ENCODE assay signal across 11 cellular contexts in genomic region chr11:129917231-129917630, GRCh38.
"Had no signal": no experiment of that assay in that cellular context is flagged by ENCODE, and none has a peak within 500 bp of the region (broad histone marks: within the 10 kb centered on the region; RNA-seq: fewer than 3 reads in every experiment).

No MANE protein-coding gene starts in this region.

- DNase-seq: activated CD4-positive, alpha-beta T cell treated with anti-CD3 and anti-CD28 coated beads for 4 hours; activated naive CD4-positive, alpha-beta T cell treated with anti-CD3 and anti-CD28 coated beads, Interleukin-2, amount 50 U/mL, for 16 hours; adrenal gland; brain microvascular endothelial cell; effector memory CD8-positive, alpha-beta T cell; foreskin melanocyte; heart left ventricle; nephron progenitor cell; stimulated activated CD4-positive, alpha-beta T cell treated with anti-CD3 and anti-CD28 coated beads, Interleukin-2, amount 100 ng/mL, for 48 hours; stimulated activated naive CD4-positive, alpha-beta T cell treated with Interleukin-2 at 50 U/mL for 16 hours; T-helper 9 cell had no signal

- ATAC-seq: effector memory CD8-positive, alpha-beta T cell; heart left ventricle had no signal
